Comparison of ENCODE assay signal across 21 cellular contexts in the genomic region with DNA sequence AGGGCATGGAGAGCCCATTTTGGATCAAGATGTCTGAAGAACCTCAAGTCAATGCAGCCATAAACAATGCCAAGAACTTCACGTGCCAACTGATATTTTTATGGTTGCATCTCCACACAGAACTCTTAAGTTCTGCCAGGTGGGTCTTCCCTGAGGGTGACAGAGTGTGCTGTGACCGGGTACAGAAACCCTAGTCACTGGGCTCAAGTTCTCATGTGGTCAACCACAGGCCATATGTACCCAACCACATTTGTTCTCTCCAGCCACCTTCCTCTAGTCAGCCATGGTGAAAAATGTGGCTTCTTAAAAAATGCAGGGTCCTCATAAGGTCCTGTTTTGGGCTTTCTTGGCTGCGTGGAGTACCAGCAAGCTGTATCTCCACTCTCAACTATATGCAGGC. TPM values are rescaled to one million over a fixed set of nuclear protein-coding genes. Genes with fewer than 3 reads are reported as not detected.
DNase-seq lines count a peak whose midpoint lies in the region; ATAC-seq and TF ChIP-seq lines count a peak whose summit lies in the region.
"Had no signal": no experiment of that assay in that cellular context is flagged by ENCODE, and none has a peak within 500 bp of the region (broad histone marks: within the 10 kb centered on the region; RNA-seq: fewer than 3 reads in every experiment).

No MANE protein-coding gene starts in this region.

- no peak overlapping the region for H3K14ac ChIP-seq in mesenchymal stem cell (ENCODE audit: low read length in 2 of 2)

- TF ChIP-seq POLR2A in vagina (IDR thresholded peaks at IDR 0.05): no peak

- H3K9ac ChIP-seq in mesenchymal stem cell (ENCODE audit: low read length): no peak overlapping the region

- H3K18ac ChIP-seq in mesenchymal stem cell (ENCODE audit: low read depth in 1 of 2, low read length in 2 of 2): no peak overlapping the region

- H2BK15ac ChIP-seq in mesenchymal stem cell (ENCODE audit: low read depth, poor library complexity, severe bottlenecking): no peak overlapping the region

- H3K4me2 ChIP-seq in mesenchymal stem cell (ENCODE audit: low read length, poor library complexity, severe bottlenecking): no peak overlapping the region

- ATAC-seq in GM19025 (IDR thresholded peaks at IDR 0.05; ENCODE audit: low read depth, unreplicated experiment): peak; percentile 60
- peak; percentile 23 to 44 for ATAC-seq in stimulated activated naive B cell treated with anti-CD40 and anti-IgM and Interleukin-4, amounts not matched to agents 10 μg/mL and 1 μg/mL and 100 μg/mL, for 72 hours (replicated peaks)
- no peak for ATAC-seq in sciatic nerve
- ATAC-seq: T-helper 17 cell had no signal

- H3K4me3 ChIP-seq in mesenchymal stem cell (ENCODE audit: insufficient read depth in 1 of 2, low read depth in 1 of 2, low read length in 2 of 2): no peak overlapping the region
- H3K4me3 ChIP-seq in vagina: no peak overlapping the region
- H3K4me3 ChIP-seq: breast epithelium, thoracic aorta had no signal

- peak overlapping the region; percentile 93 for H2AK5ac ChIP-seq in mesenchymal stem cell (ENCODE audit: low read length, severe bottlenecking)

- H3K9me3 Mint-ChIP-seq in stimulated activated naive B cell treated with anti-CD40 and anti-IgM and Interleukin-4, amounts not matched to agents 10 μg/mL and 1 μg/mL and 100 μg/mL, for 72 hours: no peaks in the 10 kb centered on the region

- peaks cover 7 to 14% of the 10 kb centered on the region in 2 donors for H3K4me1 Mint-ChIP-seq in stimulated activated naive B cell treated with anti-CD40 and anti-IgM and Interleukin-4, amounts not matched to agents 10 μg/mL and 1 μg/mL and 100 μg/mL, for 72 hours

- H3K79me1 ChIP-seq in mesenchymal stem cell (replicated peaks; ENCODE audit: low read length, poor library complexity, severe bottlenecking): no peaks in the 10 kb centered on the region

- no peak overlapping the region for H3K4me3 Mint-ChIP-seq in stimulated activated naive B cell treated with anti-CD40 and anti-IgM and Interleukin-4, amounts not matched to agents 10 μg/mL and 1 μg/mL and 100 μg/mL, for 72 hours
- H3K4me3 Mint-ChIP-seq: activated CD4-positive, alpha-beta T cell treated with anti-CD3 and anti-CD28 coated beads, Interleukin-2, amount 10 ng/mL, durations not matched to agents 7 days and 5 days; H9; T-helper 17 cell had no signal

- no peak overlapping the region for H2BK12ac ChIP-seq in mesenchymal stem cell (ENCODE audit: low read length in 2 of 2)

- no peaks in the 10 kb centered on the region for H3K36me3 ChIP-seq in mesenchymal stem cell (ENCODE audit: control insufficient read depth in 1 of 2, insufficient read depth in 2 of 2, low read depth in 1 of 2, low read length in 2 of 2)
- no peaks in the 10 kb centered on the region for H3K36me3 ChIP-seq in vagina
- H3K36me3 ChIP-seq: breast epithelium, neutrophil, thoracic aorta had no signal

- peak overlapping the region; percentile 77 for H3K27ac ChIP-seq in mesenchymal stem cell (ENCODE audit: low read length, poor library complexity, severe bottlenecking)
- no peak overlapping the region for H3K27ac ChIP-seq in vagina
- H3K27ac ChIP-seq: breast epithelium, neutrophil, thoracic aorta had no signal

- H3K23ac ChIP-seq in mesenchymal stem cell (ENCODE audit: low read length in 2 of 2): no peak overlapping the region

- DNase-seq in KG1 (lab: John Stamatoyannopoulos, UW): peak; percentile 11
- no peak for DNase-seq in mesenchymal stem cell
- no peak for DNase-seq in stimulated activated naive B cell treated with anti-CD40 and anti-IgM and Interleukin-4, amounts not matched to agents 10 μg/mL and 1 μg/mL and 100 μg/mL, for 72 hours
- DNase-seq in vagina (ENCODE audit: extremely low spot score in 2 of 2): no peak
- DNase-seq in activated T-cell treated with anti-CD3 and anti-CD28 coated beads for 4 hours: no peak
- DNase-seq in sciatic nerve (ENCODE audit: low spot score): no peak
- DNase-seq: activated CD4-positive, alpha-beta T cell treated with anti-CD3 and anti-CD28 coated beads, Interleukin-2, amount 10 ng/mL, durations not matched to agents 7 days and 5 days; activated CD8-positive, alpha-beta memory T cell treated with anti-CD3 and anti-CD28 coated beads, Interleukin-2, amount 50 U/mL, for 4 hours; activated effector memory CD4-positive, alpha-beta T cell treated with anti-CD3 and anti-CD28 coated beads, Interleukin-2, amount 50 U/mL, for 16 hours; H9; head of caudate nucleus; NCI-H1694; NCI-H69; SIG-M5; stimulated activated CD4-positive, alpha-beta T cell treated with anti-CD3 and anti-CD28 coated beads, Interleukin-15, amount 100 ng/mL, for 24 hours; T-helper 17 cell had no signal

- WGBS in mesenchymal stem cell: 90% methylated on average over 3 of the region's 3 CpGs

- H3K27ac Mint-ChIP-seq in stimulated activated naive B cell treated with anti-CD40 and anti-IgM and Interleukin-4, amounts not matched to agents 10 μg/mL and 1 μg/mL and 100 μg/mL, for 72 hours: no peak overlapping the region
- H3K27ac Mint-ChIP-seq: activated CD4-positive, alpha-beta T cell treated with anti-CD3 and anti-CD28 coated beads, Interleukin-2, amount 10 ng/mL, durations not matched to agents 7 days and 5 days; H9; T-helper 17 cell had no signal

- no peak overlapping the region for H4K8ac ChIP-seq in mesenchymal stem cell (ENCODE audit: low read length)

- intact Hi-C loops in vagina (cut with DNase I) (no loop called here), sciatic nerve (cut with DNase I) (no loop called here)

- H3K4me1 ChIP-seq in mesenchymal stem cell (ENCODE audit: control insufficient read depth, insufficient read depth, low read depth, low read length) (peaks cover 6% of the 10 kb centered on the region), vagina (peaks cover 28% of the 10 kb centered on the region)
- H3K4me1 ChIP-seq: breast epithelium had no signal

- H3K27me3 ChIP-seq in mesenchymal stem cell (ENCODE audit: control insufficient read depth in 1 of 2, insufficient read depth in 1 of 2, low read length in 2 of 2) (peaks cover 0 to 14% of the 10 kb centered on the region in 2 experiments), vagina (no peaks in the 10 kb centered on the region)
- H3K27me3 ChIP-seq: breast epithelium, neutrophil had no signal

- no peaks in the 10 kb centered on the region for H3K36me3 Mint-ChIP-seq in stimulated activated naive B cell treated with anti-CD40 and anti-IgM and Interleukin-4, amounts not matched to agents 10 μg/mL and 1 μg/mL and 100 μg/mL, for 72 hours

- H3K27me3 Mint-ChIP-seq in stimulated activated naive B cell treated with anti-CD40 and anti-IgM and Interleukin-4, amounts not matched to agents 10 μg/mL and 1 μg/mL and 100 μg/mL, for 72 hours: no peaks in the 10 kb centered on the region
- H3K27me3 Mint-ChIP-seq: activated CD4-positive, alpha-beta T cell treated with anti-CD3 and anti-CD28 coated beads, Interleukin-2, amount 10 ng/mL, durations not matched to agents 7 days and 5 days; T-helper 17 cell had no signal

- H2BK120ac ChIP-seq in mesenchymal stem cell (ENCODE audit: low read depth, low read length): no peak overlapping the region

- no peaks in the 10 kb centered on the region for H3K9me3 ChIP-seq in mesenchymal stem cell (ENCODE audit: control insufficient read depth, low read length)
- H3K9me3 ChIP-seq in vagina: no peaks in the 10 kb centered on the region
- H3K9me3 ChIP-seq: neutrophil, thoracic aorta had no signal

- no peak for TF ChIP-seq CTCF in vagina (IDR thresholded peaks at IDR 0.05)

- H3K4ac ChIP-seq in mesenchymal stem cell (ENCODE audit: low read depth in 1 of 2, low read length in 2 of 2): no peak overlapping the region

- H2BK5ac ChIP-seq in mesenchymal stem cell (ENCODE audit: low read depth, low read length, poor library complexity, severe bottlenecking): no peak overlapping the region

- no peak overlapping the region for H4K91ac ChIP-seq in mesenchymal stem cell (ENCODE audit: low read length)

- no peak overlapping the region for H2AFZ ChIP-seq in mesenchymal stem cell (ENCODE audit: low read depth, low read length)

RNA-seq across cellular contexts. Expression of gene CLIC5, which starts 48.9 kb away (rescaled TPM):
- polyA plus RNA-seq in mesenchymal stem cell (2013, experiment 1 of 2): not detected
- 0.01 TPM for polyA plus RNA-seq in mesenchymal stem cell (2013, experiment 2 of 2)
- total RNA-seq in vagina (3.4 TPM), sciatic nerve (42.6 TPM)
- total RNA-seq: M059J had no signal
